ENCODE assay signal across 11 cellular contexts in the genomic region with DNA sequence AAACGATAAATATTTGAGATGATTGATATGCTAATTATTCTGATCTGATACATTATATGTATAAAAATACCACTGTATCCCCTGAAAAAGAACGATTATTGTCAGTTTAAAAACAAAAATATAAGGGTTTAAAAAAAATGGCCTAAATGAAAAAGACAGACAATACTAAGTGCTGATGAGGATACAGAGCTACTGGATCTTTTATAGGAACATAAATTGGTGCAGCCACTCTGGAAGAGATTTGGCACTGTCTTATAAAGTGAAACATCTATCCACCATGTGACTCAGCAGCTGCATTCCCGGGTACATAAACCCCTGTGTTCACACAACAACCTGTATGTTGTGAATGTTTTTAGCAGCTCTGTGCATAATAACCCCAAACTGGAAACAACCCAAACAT.
"Had no signal": no experiment of that assay in that cellular context is flagged by ENCODE, and none has a peak within 500 bp of the region (broad histone marks: within the 10 kb centered on the region; RNA-seq: fewer than 3 reads in every experiment).

No MANE protein-coding gene starts in this region.

- H3K4me1 ChIP-seq: HAP-1 had no signal

- ATAC-seq: GM23338, HCT116 had no signal

- H3K4me2 ChIP-seq: GM23338 had no signal

- H2AFZ ChIP-seq: GM23248, GM23338 had no signal

- H3K4me3 ChIP-seq: GM23248, GM23338, HAP-1 had no signal

- FAIRE-seq: H1, H54 had no signal

- H3K9me3 ChIP-seq: HAP-1 had no signal

- H3K36me3 ChIP-seq: HAP-1 had no signal

- H3K9ac ChIP-seq: GM23248 had no signal

- H3K27ac ChIP-seq: GM23248 had no signal

- DNase-seq: GM23248, GOT3, H7, H9, HCEC 1CT, HFFc6 had no signal
